In the genomic region with DNA sequence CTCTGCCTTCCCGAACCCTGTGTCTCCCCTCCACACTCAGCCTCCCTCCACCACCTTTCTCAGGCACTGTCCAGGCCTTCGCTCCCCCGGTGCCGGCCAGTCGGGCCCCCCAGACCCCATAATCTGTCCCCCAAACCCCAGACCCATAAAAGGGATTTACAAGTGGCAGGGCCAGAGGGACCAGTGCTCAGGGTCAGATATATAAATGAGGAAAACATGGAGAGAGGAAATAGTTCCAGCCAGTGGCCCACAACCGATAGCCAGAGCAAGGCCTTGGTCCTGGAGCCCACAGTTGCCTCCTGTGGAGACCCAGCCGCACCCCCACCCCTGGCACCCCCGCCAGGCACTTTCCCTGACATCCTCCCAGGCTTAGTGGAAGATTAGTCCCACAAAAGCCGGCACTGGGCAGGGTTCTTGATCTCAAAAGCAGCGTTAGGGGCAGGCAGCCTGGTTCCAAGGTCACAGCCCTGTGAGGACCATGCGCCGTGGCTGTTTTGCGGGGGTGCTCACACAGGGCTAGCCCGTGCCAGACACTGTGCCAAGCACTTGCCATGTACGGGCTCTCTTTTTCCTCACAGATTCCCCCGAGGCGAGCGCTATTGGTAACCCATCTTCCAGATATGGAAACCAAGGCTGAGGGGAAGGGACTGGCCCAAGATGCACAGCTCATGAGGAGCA, we compare ENCODE assay signal across 8 cellular contexts. TPM values are rescaled to one million over a fixed set of nuclear protein-coding genes. Genes with fewer than 3 reads are reported as not detected.
DNase-seq lines count a peak whose midpoint lies in the region; ATAC-seq, FAIRE-seq and TF ChIP-seq lines count a peak whose summit lies in the region.

No MANE protein-coding gene starts in this region.

- H4K5ac ChIP-seq in mesendoderm (ENCODE audit: low read length): no peak overlapping the region

- H3K36me3 Mint-ChIP-seq in activated naive CD4-positive, alpha-beta T cell treated with anti-CD3 and anti-CD28 coated beads for 36 hours (ENCODE audit: low read depth): peaks cover 2% of the 10 kb centered on the region

- no peaks in the 10 kb centered on the region for H3K36me3 ChIP-seq in mesendoderm (ENCODE audit: control insufficient read depth, insufficient read depth, low read length)
- no peaks in the 10 kb centered on the region for H3K36me3 ChIP-seq in transverse colon

- peak overlapping the region; percentile 94 for H2BK5ac ChIP-seq in mesendoderm (ENCODE audit: low read length)

- H3K4me2 ChIP-seq in mesendoderm (ENCODE audit: low read length): peak overlapping the region; percentile 81

- peak overlapping the region; percentile 49 for H2BK120ac ChIP-seq in mesendoderm (ENCODE audit: low read depth, low read length)

- ATAC-seq in HG02885 (IDR thresholded peaks at IDR 0.05; ENCODE audit: poor library complexity, unreplicated experiment): no peak

- WGBS in mesendoderm (ENCODE audit: extremely low coverage, insufficient coverage, low lambda C conversion rate): no CpG with 5 or more reads among the region's 18 CpGs
- 56 to 60% methylated on average over 3 to 18 of the region's 18 CpGs for WGBS in transverse colon (ENCODE audit: low coverage in 1 of 2), 2 donors

- intact Hi-C loops in activated naive CD4-positive, alpha-beta T cell treated with anti-CD3 and anti-CD28 coated beads for 36 hours (cut with micrococcal nuclease): loop anchor here (1.0 to 5.0 kb wide), 6 partner anchors 19 to 265 kb away; partner anchors contain the start of gene IFT122
- intact Hi-C loops in transverse colon (cut with DNase I; ENCODE audit: low total_unique reads): loop anchor here (10.0 kb wide), 1 partner anchor 113 kb away; no protein-coding TSS in a partner anchor

- peaks cover 19% of the 10 kb centered on the region for H3K27me3 Mint-ChIP-seq in activated naive CD4-positive, alpha-beta T cell treated with anti-CD3 and anti-CD28 coated beads for 36 hours (ENCODE audit: low read depth)

- H3K4me1 Mint-ChIP-seq in activated naive CD4-positive, alpha-beta T cell treated with anti-CD3 and anti-CD28 coated beads for 36 hours (ENCODE audit: low read depth): peaks cover 7% of the 10 kb centered on the region

- no peaks in the 10 kb centered on the region for H3K9me3 ChIP-seq in transverse colon

- peak overlapping the region; percentile 92 for H3K9ac ChIP-seq in mesendoderm (ENCODE audit: low read length)

- H3K27me3 ChIP-seq in mesendoderm (ENCODE audit: insufficient read depth, low read length, poor library complexity) (no peaks in the 10 kb centered on the region), transverse colon (peaks cover 24% of the 10 kb centered on the region)

- no peak for FAIRE-seq in frontal cortex (lab: Jason Lieb, UNC)

- H3K79me1 ChIP-seq in mesendoderm (ENCODE audit: low read length): peaks cover 9% of the 10 kb centered on the region

- in situ Hi-C loops in transverse colon (cut with MboI; ENCODE audit: low pct_ligation_motif_present in 1 of 4, low pct_unique_long_range_greater_than_20kb in 1 of 4, low sequenced_read_pairs in 3 of 4): no loop called here

- H3K23ac ChIP-seq in mesendoderm (ENCODE audit: low read length): peak overlapping the region; percentile 90

- TF ChIP-seq POLR2A in transverse colon (IDR thresholded peaks at IDR 0.05): no peak

- peak overlapping the region; percentile 96 for H3K18ac ChIP-seq in mesendoderm (ENCODE audit: low read length)

- H3K4me3 Mint-ChIP-seq in activated naive CD4-positive, alpha-beta T cell treated with anti-CD3 and anti-CD28 coated beads for 36 hours: peak overlapping the region; percentile 73

- H3K27ac Mint-ChIP-seq in activated naive CD4-positive, alpha-beta T cell treated with anti-CD3 and anti-CD28 coated beads for 36 hours: no peak overlapping the region

- H3K56ac ChIP-seq in mesendoderm (ENCODE audit: low read length): peak overlapping the region; percentile 97

- no peaks in the 10 kb centered on the region for H3K9me3 Mint-ChIP-seq in activated naive CD4-positive, alpha-beta T cell treated with anti-CD3 and anti-CD28 coated beads for 36 hours

- DNase-seq in activated naive CD4-positive, alpha-beta T cell treated with anti-CD3 and anti-CD28 coated beads for 36 hours: no peak
- DNase-seq in activated naive CD4-positive, alpha-beta T cell treated with anti-CD3 and anti-CD28 coated beads, Interleukin-2, amount 50 U/mL, for 16 hours: no peak
- DNase-seq in cardiac fibroblast (ENCODE audit: low read depth in 2 of 2): peak in 1 of 2 donors; percentile 25
- no peak for DNase-seq in mesendoderm
- no peak for DNase-seq in transverse colon
- no peak for DNase-seq in frontal cortex (ENCODE audit: low spot score in 2 of 2)
- no peak for DNase-seq in occipital lobe (lab: John Stamatoyannopoulos, UW)

- CTCF ChIA-PET in activated naive CD4-positive, alpha-beta T cell treated with anti-CD3 and anti-CD28 coated beads for 36 hours (lab: Charles Lee): no interaction called here

- peak overlapping the region; percentile 94 for H2AK5ac ChIP-seq in mesendoderm (ENCODE audit: low read length)

- peak overlapping the region; percentile 46 to 54 for H3K4me3 ChIP-seq in cardiac fibroblast (replicated peaks in 1 of 2; ENCODE audit: low read depth in 2 of 2, low read length in 2 of 2)
- peak overlapping the region; percentile 65 for H3K4me3 ChIP-seq in mesendoderm (ENCODE audit: low read length)
- H3K4me3 ChIP-seq in transverse colon: peak overlapping the region; percentile 37 to 64 (median 42)

- no peak for TF ChIP-seq EP300 in transverse colon (IDR thresholded peaks at IDR 0.05; ENCODE audit: low read depth)

- peak overlapping the region; percentile 90 for H3K4ac ChIP-seq in mesendoderm (ENCODE audit: low read depth, low read length)

- H3K27ac ChIP-seq in mesendoderm (ENCODE audit: low read depth, low read length) (peak overlapping the region; percentile 96), transverse colon (peak overlapping the region; percentile 80 to 87 (median 86))

- peaks cover 34% of the 10 kb centered on the region for H3K79me2 ChIP-seq in mesendoderm (ENCODE audit: control insufficient read depth, insufficient read depth, low read length)

- H4K8ac ChIP-seq in mesendoderm (ENCODE audit: low read depth, low read length): no peak overlapping the region

- no peak overlapping the region for H2BK15ac ChIP-seq in mesendoderm (replicated peaks; ENCODE audit: low read depth)

- TF ChIP-seq CTCF in cardiac fibroblast (IDR thresholded peaks at IDR 0.05; ENCODE audit: low read depth, low read length) (no peak), transverse colon (IDR thresholded peaks at IDR 0.05) (no peak)

- peaks cover 33% of the 10 kb centered on the region for H3K4me1 ChIP-seq in mesendoderm (ENCODE audit: control insufficient read depth, low read depth, low read length)
- H3K4me1 ChIP-seq in transverse colon: peaks cover 0 to 47% (median 32%) of the 10 kb centered on the region in 4 donors

RNA-seq across cellular contexts. Expression of gene PLXND1, which starts 1.1 kb away (rescaled TPM):
- total RNA-seq in activated naive CD4-positive, alpha-beta T cell treated with anti-CD3 and anti-CD28 coated beads for 36 hours: 1 to 10 TPM; 5.1 to 6.2 TPM
- polyA plus RNA-seq in mesendoderm (2013, experiment 1 of 2): 94.2 TPM
- 90.0 TPM for polyA plus RNA-seq in mesendoderm (2013, experiment 2 of 2)
- total RNA-seq in transverse colon (10 to 100 TPM; 26.4 to 71.8 (median 35.8) TPM), frontal cortex (16.7 TPM), occipital lobe (14.3 TPM)
